22 cellular contexts compared by ENCODE assay signal in genomic region chr17:79647456-79647915, GRCh38. TPM values are rescaled to one million over a fixed set of nuclear protein-coding genes. Genes with fewer than 3 reads are reported as not detected.
DNase-seq lines count a peak whose midpoint lies in the region; ATAC-seq and TF ChIP-seq lines count a peak whose summit lies in the region.
"Had no signal": no experiment of that assay in that cellular context is flagged by ENCODE, and none has a peak within 500 bp of the region (broad histone marks: within the 10 kb centered on the region; RNA-seq: fewer than 3 reads in every experiment).

No MANE protein-coding gene starts in this region.

- no peak for ATAC-seq in GM18511 (IDR thresholded peaks at IDR 0.05; ENCODE audit: unreplicated experiment)
- no peak for ATAC-seq in GM21529 (IDR thresholded peaks at IDR 0.05; ENCODE audit: unreplicated experiment)

- H3K14ac ChIP-seq in neuronal stem cell (ENCODE audit: low read length): peak overlapping the region; percentile 21

- H3K9ac ChIP-seq in neuronal stem cell (ENCODE audit: low read depth, low read length, poor library complexity): peak overlapping the region; percentile 81
- H3K9ac ChIP-seq: GM23248 had no signal

- no peaks in the 10 kb centered on the region for H3K4me1 ChIP-seq in neuronal stem cell (ENCODE audit: control insufficient read depth in 2 of 2, insufficient read depth in 1 of 2, low read depth in 1 of 2, low read length in 2 of 2)
- H3K4me1 ChIP-seq in testis: no peaks in the 10 kb centered on the region
- H3K4me1 ChIP-seq: Caco-2 had no signal

- H2BK5ac ChIP-seq in neuronal stem cell (ENCODE audit: low read length): no peak overlapping the region

- H3K27ac Mint-ChIP-seq in activated CD4-positive, alpha-beta memory T cell treated with anti-CD3 and anti-CD28 coated beads, Interleukin-2, amount 10 ng/mL, durations not matched to agents 7 days and 5 days: no peak overlapping the region
- H3K27ac Mint-ChIP-seq in activated CD4-positive, alpha-beta memory T cell treated with anti-CD3 and anti-CD28 coated beads for 36 hours: no peak overlapping the region
- H3K27ac Mint-ChIP-seq: HFFc6 had no signal

- H3K18ac ChIP-seq in neuronal stem cell (ENCODE audit: low read length): peak overlapping the region; percentile 57

- POLR2A ChIA-PET in activated CD4-positive, alpha-beta memory T cell treated with anti-CD3 and anti-CD28 coated beads, Interleukin-2, amount 10 ng/mL, durations not matched to agents 7 days and 5 days (lab: Charles Lee): no interaction called here
- POLR2A ChIA-PET in activated CD4-positive, alpha-beta memory T cell treated with anti-CD3 and anti-CD28 coated beads for 36 hours (lab: Charles Lee): no interaction called here

- no peak overlapping the region for H4K91ac ChIP-seq in neuronal stem cell (ENCODE audit: low read depth, low read length, poor library complexity)

- H2BK120ac ChIP-seq in neuronal stem cell (ENCODE audit: low read depth, low read length): no peak overlapping the region

- no peaks in the 10 kb centered on the region for H3K9me3 Mint-ChIP-seq in activated CD4-positive, alpha-beta memory T cell treated with anti-CD3 and anti-CD28 coated beads, Interleukin-2, amount 10 ng/mL, durations not matched to agents 7 days and 5 days
- H3K9me3 Mint-ChIP-seq in activated CD4-positive, alpha-beta memory T cell treated with anti-CD3 and anti-CD28 coated beads for 36 hours: no peaks in the 10 kb centered on the region
- H3K9me3 Mint-ChIP-seq: HFFc6 had no signal

- TF ChIP-seq CTCF in coronary artery (IDR thresholded peaks at IDR 0.05): no peak
- TF ChIP-seq CTCF in testis (IDR thresholded peaks at IDR 0.05): no peak

- H4K8ac ChIP-seq in neuronal stem cell (ENCODE audit: low read depth, low read length): no peak overlapping the region

- H3K36me3 Mint-ChIP-seq in activated CD4-positive, alpha-beta memory T cell treated with anti-CD3 and anti-CD28 coated beads, Interleukin-2, amount 10 ng/mL, durations not matched to agents 7 days and 5 days (ENCODE audit: low read depth): no peaks in the 10 kb centered on the region
- H3K36me3 Mint-ChIP-seq in activated CD4-positive, alpha-beta memory T cell treated with anti-CD3 and anti-CD28 coated beads for 36 hours: no peaks in the 10 kb centered on the region

- TF ChIP-seq POLR2A in testis (IDR thresholded peaks at IDR 0.05): no peak

- H2BK15ac ChIP-seq in neuronal stem cell (ENCODE audit: low read length): no peak overlapping the region

- H3K4me3 Mint-ChIP-seq in activated CD4-positive, alpha-beta memory T cell treated with anti-CD3 and anti-CD28 coated beads, Interleukin-2, amount 10 ng/mL, durations not matched to agents 7 days and 5 days: no peak overlapping the region
- no peak overlapping the region for H3K4me3 Mint-ChIP-seq in activated CD4-positive, alpha-beta memory T cell treated with anti-CD3 and anti-CD28 coated beads for 36 hours
- H3K4me3 Mint-ChIP-seq: HFFc6 had no signal

- no peaks in the 10 kb centered on the region for H3K36me3 ChIP-seq in neuronal stem cell (replicated peaks in 1 of 2; ENCODE audit: control insufficient read depth in 2 of 2, insufficient read depth in 2 of 2, low read length in 2 of 2)
- no peaks in the 10 kb centered on the region for H3K36me3 ChIP-seq in testis (ENCODE audit: low read depth, missing control alignments)

- H3K4me3 ChIP-seq in coronary artery (no peak overlapping the region), neuronal stem cell (ENCODE audit: low read length in 2 of 2) (no peak overlapping the region), testis (no peak overlapping the region)
- H3K4me3 ChIP-seq: GM23248 had no signal

- no peak overlapping the region for H2BK12ac ChIP-seq in neuronal stem cell (ENCODE audit: low read length)

- no peak overlapping the region for H3K4me2 ChIP-seq in neuronal stem cell (ENCODE audit: insufficient read depth, low read length, poor library complexity, severe bottlenecking)

- peaks cover 0 to 20% (median 0%) of the 10 kb centered on the region in 3 experiments for H3K27me3 ChIP-seq in neuronal stem cell (ENCODE audit: control insufficient read depth in 3 of 3, insufficient read depth in 3 of 3, low read depth in 1 of 3, low read length in 3 of 3)
- no peaks in the 10 kb centered on the region for H3K27me3 ChIP-seq in testis

- CTCF ChIA-PET in activated CD4-positive, alpha-beta memory T cell treated with anti-CD3 and anti-CD28 coated beads, Interleukin-2, amount 10 ng/mL, durations not matched to agents 7 days and 5 days (lab: Charles Lee): no interaction called here
- CTCF ChIA-PET in activated CD4-positive, alpha-beta memory T cell treated with anti-CD3 and anti-CD28 coated beads for 36 hours (lab: Charles Lee): no interaction called here

- H2AFZ ChIP-seq in neuronal stem cell (ENCODE audit: low read length): no peak overlapping the region
- H2AFZ ChIP-seq: GM23248 had no signal

- intact Hi-C loops in activated CD4-positive, alpha-beta memory T cell treated with anti-CD3 and anti-CD28 coated beads for 36 hours (cut with micrococcal nuclease): no loop called here
- intact Hi-C loops in testis (cut with DNase I; ENCODE audit: low total_unique reads): no loop called here

- DNase-seq in activated CD4-positive, alpha-beta memory T cell treated with anti-CD3 and anti-CD28 coated beads, Interleukin-2, amount 10 ng/mL, durations not matched to agents 7 days and 5 days: peak; percentile 1
- no peak for DNase-seq in activated CD4-positive, alpha-beta memory T cell treated with anti-CD3 and anti-CD28 coated beads for 36 hours
- peak; percentile 55 for DNase-seq in coronary artery (ENCODE audit: low spot score)
- DNase-seq in neuronal stem cell (ENCODE audit: low spot score): no peak
- peak; percentile 2 for DNase-seq in testis
- no peak for DNase-seq in Ammon's horn (ENCODE audit: low spot score)
- DNase-seq: DMS53; GM23248; HFFc6; KBM-7; NCI-H1048; NCI-H146; NCI-H345; NCI-H526 treated with DMSO at 0.1 percent for 48 hours; NK-92 treated with Interleukin-12 subunit alpha and Interleukin-12 subunit beta, amount 100 ng/mL, for 24 hours; OCI-M1 had no signal

- peaks cover 2% of the 10 kb centered on the region for H3K79me1 ChIP-seq in neuronal stem cell (ENCODE audit: low read depth, low read length)

- no peak overlapping the region for H2AK5ac ChIP-seq in neuronal stem cell (ENCODE audit: low read depth, low read length)

- peak overlapping the region; percentile 73 for H3K23ac ChIP-seq in neuronal stem cell (ENCODE audit: low read depth, low read length, poor library complexity)

- H3K27me3 Mint-ChIP-seq in activated CD4-positive, alpha-beta memory T cell treated with anti-CD3 and anti-CD28 coated beads, Interleukin-2, amount 10 ng/mL, durations not matched to agents 7 days and 5 days: peaks cover 24% of the 10 kb centered on the region
- peaks cover 26% of the 10 kb centered on the region for H3K27me3 Mint-ChIP-seq in activated CD4-positive, alpha-beta memory T cell treated with anti-CD3 and anti-CD28 coated beads for 36 hours

- WGBS in neuronal stem cell (ENCODE audit: extremely low coverage in 2 of 2, insufficient read length in 2 of 2, insufficient replicate concordance in 1 of 2), 2 donors: no CpG with 5 or more reads among the region's 7 CpGs
- 81 to 96% methylated on average over 5 to 7 of the region's 7 CpGs for WGBS in testis, 2 donors

- H3K4ac ChIP-seq in neuronal stem cell (ENCODE audit: low read length): no peak overlapping the region

- H3K27ac ChIP-seq in coronary artery (no peak overlapping the region), neuronal stem cell (replicated peaks; ENCODE audit: low read length) (no peak overlapping the region), testis (no peak overlapping the region)
- H3K27ac ChIP-seq: C4-2B, GM23248, RWPE1 had no signal

- no peaks in the 10 kb centered on the region for H3K4me1 Mint-ChIP-seq in activated CD4-positive, alpha-beta memory T cell treated with anti-CD3 and anti-CD28 coated beads, Interleukin-2, amount 10 ng/mL, durations not matched to agents 7 days and 5 days
- H3K4me1 Mint-ChIP-seq in activated CD4-positive, alpha-beta memory T cell treated with anti-CD3 and anti-CD28 coated beads for 36 hours (ENCODE audit: low read depth): no peaks in the 10 kb centered on the region

- H3K9me3 ChIP-seq in neuronal stem cell (replicated peaks in 1 of 2; ENCODE audit: control insufficient read depth in 2 of 2, insufficient read depth in 1 of 2, low read depth in 1 of 2, low read length in 2 of 2) (no peaks in the 10 kb centered on the region), testis (no peaks in the 10 kb centered on the region)
- H3K9me3 ChIP-seq: Caco-2 had no signal

RNA-seq across cellular contexts. Expression of gene RBFOX3, which starts 36.6 kb away (rescaled TPM):
- total RNA-seq in activated CD4-positive, alpha-beta memory T cell treated with anti-CD3 and anti-CD28 coated beads, Interleukin-2, amount 10 ng/mL, durations not matched to agents 7 days and 5 days: not detected
- total RNA-seq in activated CD4-positive, alpha-beta memory T cell treated with anti-CD3 and anti-CD28 coated beads for 36 hours: not detected
- polyA plus RNA-seq in neuronal stem cell (2013, experiment 1 of 2): 13.0 TPM
- polyA plus RNA-seq in neuronal stem cell (2013, experiment 2 of 2): 12.5 TPM
- total RNA-seq in testis: 10 to 100 TPM; 13.6 to 15.3 TPM
- 14.4 TPM for polyA plus RNA-seq in testis (ENCODE audit: insufficient read depth, low read depth, low replicate concordance)
- total RNA-seq: A172, GM23248, HFFc6 had no signal
- polyA plus RNA-seq: GM23248 had no signal

Comparison
In these comparisons a context has a peak if more than half of its experiments do, and no peak if none do; other contexts are left out.
1. DNase-seq: peak in activated CD4-positive, alpha-beta memory T cell treated with anti-CD3 and anti-CD28 coated beads, Interleukin-2, amount 10 ng/mL, durations not matched to agents 7 days and 5 days (single experiment), coronary artery (single experiment) and testis (single experiment); none in activated CD4-positive, alpha-beta memory T cell treated with anti-CD3 and anti-CD28 coated beads for 36 hours (single experiment), neuronal stem cell (single experiment) and Ammon's horn (single experiment).
2. RNA of gene RBFOX3, which starts 36.6 kb away (total RNA-seq): 13.6 to 15.3 TPM in testis; not detected in activated CD4-positive, alpha-beta memory T cell treated with anti-CD3 and anti-CD28 coated beads for 36 hours and not detected in activated CD4-positive, alpha-beta memory T cell treated with anti-CD3 and anti-CD28 coated beads, Interleukin-2, amount 10 ng/mL, durations not matched to agents 7 days and 5 days; every median in the first group is over 10 times any median in the second.